ENCODE assay signal across 16 cellular contexts in the genomic region with DNA sequence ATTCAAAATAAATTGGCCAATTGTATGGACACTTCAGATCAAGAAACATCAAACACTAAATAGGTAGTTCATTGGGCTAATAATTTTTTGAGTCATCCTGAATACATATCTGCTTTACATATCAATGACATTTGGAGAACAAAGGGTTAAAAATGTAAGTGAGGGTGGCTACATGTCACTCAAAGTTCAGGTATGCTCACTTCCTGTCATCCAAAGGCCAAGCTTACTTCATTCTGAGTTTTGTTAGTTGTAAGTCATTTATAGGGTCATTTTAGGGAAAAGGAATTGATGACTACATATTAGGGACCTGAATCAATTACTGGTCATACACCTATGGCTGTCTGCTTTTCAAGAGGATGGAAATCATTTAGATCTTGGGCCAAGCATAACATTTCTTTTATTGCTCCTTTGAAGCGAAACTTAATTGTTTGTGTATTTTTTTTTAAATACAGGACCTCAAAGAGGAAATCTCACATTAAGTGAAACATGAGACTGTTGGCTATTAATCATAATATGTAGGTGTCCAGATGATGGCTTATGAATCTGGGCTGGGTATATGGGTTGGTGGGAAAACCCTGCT.
"Had no signal": no experiment of that assay in that cellular context is flagged by ENCODE, and none has a peak within 500 bp of the region (broad histone marks: within the 10 kb centered on the region; RNA-seq: fewer than 3 reads in every experiment).

No MANE protein-coding gene starts in this region.

- ATAC-seq: activated CD4-positive, CD25-positive, alpha-beta regulatory T cell treated with anti-CD3 and anti-CD28 coated beads, Interleukin-2, amount 50 U/mL, for 24 hours; gastrocnemius medialis; heart left ventricle; left colon; lower lobe of right lung; right cardiac atrium had no signal

- H3K4me1 ChIP-seq: gastrocnemius medialis, heart left ventricle, lower lobe of right lung, suprapubic skin had no signal

- H3K9me3 ChIP-seq: gastrocnemius medialis, heart left ventricle, lower lobe of right lung, suprapubic skin had no signal

- H3K4me3 ChIP-seq: cardiac muscle cell, dorsolateral prefrontal cortex, gastrocnemius medialis, heart left ventricle, lower lobe of right lung, skin epidermis, suprapubic skin had no signal

- DNase-seq: activated naive CD4-positive, alpha-beta T cell treated with anti-CD3 and anti-CD28 coated beads for 36 hours; dorsolateral prefrontal cortex; endodermal cell; gastrocnemius medialis; heart left ventricle; immature natural killer cell; left colon; lower lobe of right lung; nephron progenitor cell; occipital lobe; right cardiac atrium; T-helper 9 cell had no signal

- H3K27me3 ChIP-seq: cardiac muscle cell, dorsolateral prefrontal cortex, gastrocnemius medialis, heart left ventricle, suprapubic skin had no signal

- H3K27ac ChIP-seq: cardiac muscle cell, dorsolateral prefrontal cortex, gastrocnemius medialis, heart left ventricle, lower lobe of right lung, skin epidermis, suprapubic skin had no signal

- H3K36me3 ChIP-seq: cardiac muscle cell, gastrocnemius medialis, heart left ventricle, lower lobe of right lung, suprapubic skin had no signal
